1 cellular context compared by ENCODE assay signal in genomic region chr2:29079887-29080286, GRCh38.
TF ChIP-seq lines count a peak whose summit lies in the region.

No MANE protein-coding gene starts in this region.

TF ChIP-seq in WTC11, 78 proteins besides CTCF, POLR2A, EP300 and RAD21 (continued from another document):
- TF ChIP-seq AFF4 (CRISPR knock-in tag; IDR thresholded peaks at IDR 0.05; ENCODE audit: borderline replicate concordance) = no peak
- no peak for TF ChIP-seq GABPB1 (CRISPR knock-in tag; IDR thresholded peaks at IDR 0.05)
- TF ChIP-seq USF2 (CRISPR knock-in tag; IDR thresholded peaks at IDR 0.05) = no peak
- no peak for TF ChIP-seq FOXJ3 (CRISPR knock-in tag; IDR thresholded peaks at IDR 0.05; ENCODE audit: borderline replicate concordance)
